Comparison of ENCODE assay signal across 8 cellular contexts in genomic region chr4:100189820-100190642, GRCh38. TPM values are rescaled to one million over a fixed set of nuclear protein-coding genes. Genes with fewer than 3 reads are reported as not detected.
A peak's percentile ranks its signal among the peaks of the same experiment; 100 is the strongest.
DNase-seq lines count a peak whose midpoint lies in the region; ATAC-seq, FAIRE-seq and TF ChIP-seq lines count a peak whose summit lies in the region.

TSS of gene DDIT4L (minus strand) at chr4:100190468. CDS start at chr4:100189983, 485 bp downstream.

- H3K27me3 ChIP-seq in heart right ventricle (peaks cover 0 to 37% (median 4%) of the 10 kb centered on the region in 7 donors), trophoblast cell (ENCODE audit: insufficient read depth, low read length) (peaks cover 2% of the 10 kb centered on the region)

- no peak within 1 kb of the TSS for H3K14ac ChIP-seq in trophoblast cell (ENCODE audit: low read length)

- no peak within 1 kb of the TSS for H3K4ac ChIP-seq in trophoblast cell (ENCODE audit: low read depth, low read length)

- H4K91ac ChIP-seq in trophoblast cell (ENCODE audit: low read depth, low read length) = no peak within 1 kb of the TSS

- no peaks in the 10 kb centered on the region for H3K36me3 ChIP-seq in heart right ventricle
- no peaks in the 10 kb centered on the region for H3K36me3 ChIP-seq in trophoblast cell (ENCODE audit: control insufficient read depth in 1 of 2, insufficient read depth in 2 of 2, low read length in 2 of 2)

- no peak within 1 kb of the TSS for H2AK5ac ChIP-seq in trophoblast cell (ENCODE audit: low read length)

- 0 to 1% methylated on average over 51 of the region's 51 CpGs for WGBS in heart right ventricle, 2 donors
- WGBS in trophoblast cell (ENCODE audit: extremely low coverage, insufficient coverage, insufficient read length) = no CpG with 5 or more reads among the region's 51 CpGs

- no peaks in the 10 kb centered on the region for H3K79me2 ChIP-seq in trophoblast cell (ENCODE audit: control insufficient read depth, insufficient read depth, low read length, poor library complexity)

- no peak within 1 kb of the TSS for H2BK120ac ChIP-seq in trophoblast cell (ENCODE audit: insufficient read depth, low read length, poor library complexity)

- no peak within 1 kb of the TSS for H3K23ac ChIP-seq in trophoblast cell (ENCODE audit: low read length)

- DNase-seq in CD1c-positive myeloid dendritic cell (ENCODE audit: extremely low spot score) = peak; percentile 10
- peak; percentile 1 for DNase-seq in activated gamma-delta T cell treated with anti-CD3 and anti-CD28 coated beads, Interleukin-2, amount 50 U/mL, for 16 hours (ENCODE audit: low read depth)
- DNase-seq in heart right ventricle = peak; percentile 28 to 45
- peak; percentile 13 to 51 for DNase-seq in trophoblast cell
- no peak for DNase-seq in frontal cortex (ENCODE audit: low spot score in 2 of 2)
- DNase-seq in NCI-H2107 treated with DMSO at 0.1 percent for 48 hours (lab: John Stamatoyannopoulos, UW; ENCODE audit: unreplicated experiment) = no peak

- H2BK12ac ChIP-seq in trophoblast cell (ENCODE audit: low read length) = no peak within 1 kb of the TSS

- H3K4me3 ChIP-seq in heart right ventricle (peak within 1 kb of the TSS; percentile 57 to 89 (median 74)), trophoblast cell (ENCODE audit: low read depth, low read length) (peak within 1 kb of the TSS; percentile 65)

- no peak for TF ChIP-seq CTCF in heart right ventricle (IDR thresholded peaks at IDR 0.05)

- intact Hi-C loops in heart right ventricle (cut with DNase I) = loop anchor here in 1 of 10 donors (5.0 kb wide), 1 partner anchor 93 kb away; no protein-coding TSS in a partner anchor

- no peak within 1 kb of the TSS for H4K12ac ChIP-seq in trophoblast cell (ENCODE audit: low read depth, low read length)

- H3K79me1 ChIP-seq in trophoblast cell (ENCODE audit: low read length) = no peaks in the 10 kb centered on the region

- peak; percentile 43 for ATAC-seq in HG03159 (IDR thresholded peaks at IDR 0.05; ENCODE audit: unreplicated experiment)
- peak; percentile 71 to 88 (median 85) for ATAC-seq in heart right ventricle
- no peak for ATAC-seq in HG03175 (IDR thresholded peaks at IDR 0.05; ENCODE audit: unreplicated experiment)

- H3K18ac ChIP-seq in trophoblast cell (ENCODE audit: low read length) = no peak within 1 kb of the TSS

- H3K4me1 ChIP-seq in heart right ventricle = peaks cover 0 to 23% (median 16%) of the 10 kb centered on the region in 9 donors
- peaks cover 5 to 7% of the 10 kb centered on the region in 2 experiments for H3K4me1 ChIP-seq in trophoblast cell (ENCODE audit: control insufficient read depth in 1 of 2, insufficient read depth in 2 of 2, low read length in 2 of 2)

- no peak within 1 kb of the TSS for H3K9ac ChIP-seq in trophoblast cell (ENCODE audit: low read length)

- H2BK5ac ChIP-seq in trophoblast cell (ENCODE audit: low read depth, low read length, poor library complexity) = no peak within 1 kb of the TSS

- no peak within 1 kb of the TSS for H4K8ac ChIP-seq in trophoblast cell (ENCODE audit: low read depth, low read length)

- H3K9me3 ChIP-seq in heart right ventricle = no peaks in the 10 kb centered on the region
- no peaks in the 10 kb centered on the region for H3K9me3 ChIP-seq in trophoblast cell (ENCODE audit: insufficient read depth, low read depth, low read length)

- FAIRE-seq in frontal cortex (lab: Jason Lieb, UNC) = no peak

- H3K27ac ChIP-seq in heart right ventricle = peak within 1 kb of the TSS in 5 of 10 donors; percentile 1 to 59 (median 29)
- H3K27ac ChIP-seq in trophoblast cell (ENCODE audit: low read depth, low read length) = no peak within 1 kb of the TSS

- H2AFZ ChIP-seq in trophoblast cell (ENCODE audit: insufficient read depth, low read length, poor library complexity) = peak within 1 kb of the TSS; percentile 59

- H3K4me2 ChIP-seq in trophoblast cell (ENCODE audit: low read length) = peak within 1 kb of the TSS; percentile 92

RNA-seq across cellular contexts. Expression of gene DDIT4L, which starts in this region (rescaled TPM):
- total RNA-seq in heart right ventricle (1 to 10 TPM in 4 of 10 donors, under 1 TPM in 6; 0.14 to 2.1 (median 0.65) TPM), frontal cortex (0.41 TPM)
- polyA plus RNA-seq in heart right ventricle = under 1 TPM; 0.49 to 0.59 TPM
- 2.0 and 3.2 TPM in 2 replicates for polyA plus RNA-seq in trophoblast cell (2013)

Comparison
In these comparisons a context has a peak if more than half of its experiments do, and no peak if none do; other contexts are left out.
1. DNase-seq: peak in CD1c-positive myeloid dendritic cell (single experiment), activated gamma-delta T cell treated with anti-CD3 and anti-CD28 coated beads, Interleukin-2, amount 50 U/mL, for 16 hours (single experiment), heart right ventricle (2 of 2) and trophoblast cell (2 of 2); none in frontal cortex (0 of 2) and NCI-H2107 treated with DMSO at 0.1 percent for 48 hours (single experiment).